In the genomic region with DNA sequence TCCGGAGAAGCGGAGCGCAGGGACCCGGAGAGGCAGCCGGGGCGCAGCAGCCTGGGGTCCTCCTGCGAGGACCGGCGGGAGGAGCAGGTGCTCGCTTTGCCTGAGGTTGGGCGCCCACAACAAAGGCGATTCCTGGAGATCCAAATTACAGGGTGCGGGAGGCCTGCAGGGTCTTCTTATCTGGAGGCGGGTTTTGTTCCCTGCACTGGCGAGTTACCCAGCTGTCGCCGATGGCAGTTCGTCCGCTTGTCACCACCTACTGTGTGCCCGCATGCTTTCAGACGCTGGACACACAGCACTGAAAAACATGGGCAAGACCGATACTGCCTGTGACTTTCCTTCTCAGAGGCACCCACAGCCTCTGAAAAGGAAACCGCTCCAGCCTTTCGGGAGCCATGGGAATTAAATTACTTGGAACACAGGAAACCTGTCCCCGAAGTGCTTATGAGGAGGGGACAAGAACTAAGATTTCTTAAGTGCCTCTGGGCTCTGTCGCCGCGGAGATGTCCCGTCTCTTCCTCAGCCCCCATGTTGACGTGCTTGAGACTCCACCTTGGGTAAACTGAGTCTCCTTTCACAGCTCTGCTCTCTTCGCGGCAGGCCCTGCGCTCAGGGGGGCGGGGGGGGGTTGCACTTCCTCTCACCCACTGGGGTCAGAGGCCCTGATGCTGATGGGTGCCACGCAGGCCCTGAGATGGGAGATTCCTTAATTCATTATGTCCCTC, we compare ENCODE assay signal across 8 cellular contexts. TPM values are rescaled to one million over a fixed set of nuclear protein-coding genes. Genes with fewer than 3 reads are reported as not detected.
DNase-seq lines count a peak whose midpoint lies in the region; ATAC-seq lines count a peak whose summit lies in the region.

No MANE protein-coding gene starts in this region.

- H3K36me3 Mint-ChIP-seq in CD4-positive, alpha-beta memory T cell: peaks cover 0 to 6% of the 10 kb centered on the region in 2 donors
- H3K36me3 Mint-ChIP-seq in naive thymus-derived CD8-positive, alpha-beta T cell: no peaks in the 10 kb centered on the region

- peak overlapping the region in 1 of 2 donors; percentile 28 for H3K4me3 ChIP-seq in CD4-positive, alpha-beta memory T cell (ENCODE audit: low read length in 2 of 2)
- peak overlapping the region; percentile 55 to 69 for H3K4me3 ChIP-seq in duodenal mucosa (ENCODE audit: low read depth in 1 of 2, low read length in 2 of 2)

- CTCF ChIA-PET in CD4-positive, alpha-beta memory T cell (lab: Charles Lee; ENCODE audit: partially characterized antibody): interaction anchor here (0.6 to 1.3 kb wide), 4 partner anchors 14 to 178 kb away, joined by 3 to 4 read pairs (median 3); no protein-coding TSS in a partner anchor

- POLR2A ChIA-PET in CD4-positive, alpha-beta memory T cell (lab: Charles Lee; ENCODE audit: partially characterized antibody): interaction anchor here (0.6 kb wide), 1 partner anchor 30 kb away, joined by 5 read pairs; no protein-coding TSS in a partner anchor
- POLR2A ChIA-PET in naive thymus-derived CD8-positive, alpha-beta T cell (lab: Charles Lee): interaction anchor here (0.6 to 2.4 kb wide), 3 partner anchors 50 to 68 kb away, joined by 3 to 16 read pairs (median 3); a partner anchor contains a TSS

- peak overlapping the region in 1 of 7 donors; percentile 46 for H3K27ac Mint-ChIP-seq in CD4-positive, alpha-beta memory T cell
- peak overlapping the region in 5 of 10 donors; percentile 21 to 70 (median 46) for H3K27ac Mint-ChIP-seq in naive thymus-derived CD8-positive, alpha-beta T cell

- peak overlapping the region; percentile 18 to 32 for H3K9ac ChIP-seq in duodenal mucosa (ENCODE audit: low read depth in 1 of 2, low read length in 2 of 2)

- H3K4me1 ChIP-seq in CD4-positive, alpha-beta memory T cell (ENCODE audit: insufficient read depth, low read length): peaks cover 13% of the 10 kb centered on the region
- peaks cover 31 to 32% of the 10 kb centered on the region in 2 donors for H3K4me1 ChIP-seq in duodenal mucosa (ENCODE audit: control insufficient read depth in 1 of 2, insufficient read depth in 2 of 2, low read length in 2 of 2)

- ATAC-seq in naive thymus-derived CD8-positive, alpha-beta T cell: no peak

- H3K27ac ChIP-seq in CD4-positive, alpha-beta memory T cell (ENCODE audit: low read depth, low read length): no peak overlapping the region
- H3K27ac ChIP-seq in duodenal mucosa (ENCODE audit: low read depth, low read length): no peak overlapping the region

- DNase-seq in CD4-positive, alpha-beta memory T cell: peak in 1 of 5 donors; percentile 1
- peak; percentile 91 for DNase-seq in NCI-H146 (lab: John Stamatoyannopoulos, UW)
- DNase-seq in naive thymus-derived CD8-positive, alpha-beta T cell: peak in 3 of 10 donors; percentile 10 to 20 (median 19)
- no peak for DNase-seq in stimulated activated naive CD4-positive, alpha-beta T cell treated with Interleukin-2 at 50 U/mL for 16 hours (lab: John Stamatoyannopoulos, UW)
- DNase-seq in AG20443 (ENCODE audit: low spot score): no peak
- no peak for DNase-seq in NCI-H1048 (lab: John Stamatoyannopoulos, UW)
- DNase-seq in NCI-H1436 treated with DMSO at 0.1 percent for 48 hours (lab: John Stamatoyannopoulos, UW): no peak

- no peaks in the 10 kb centered on the region for H3K36me3 ChIP-seq in CD4-positive, alpha-beta memory T cell (ENCODE audit: insufficient read depth, low read length)
- no peaks in the 10 kb centered on the region for H3K36me3 ChIP-seq in duodenal mucosa (ENCODE audit: control insufficient read depth in 1 of 2, insufficient read depth in 2 of 2, low read length in 2 of 2)

- peaks cover 3 to 18% (median 7%) of the 10 kb centered on the region in 4 donors for H3K4me1 Mint-ChIP-seq in CD4-positive, alpha-beta memory T cell
- peaks cover 7 to 25% (median 16%) of the 10 kb centered on the region in 4 donors for H3K4me1 Mint-ChIP-seq in naive thymus-derived CD8-positive, alpha-beta T cell

- no peaks in the 10 kb centered on the region for H3K9me3 ChIP-seq in CD4-positive, alpha-beta memory T cell (ENCODE audit: control insufficient read depth in 1 of 2, low read length in 2 of 2)
- H3K9me3 ChIP-seq in duodenal mucosa (ENCODE audit: control insufficient read depth in 1 of 2, low read length in 2 of 2): no peaks in the 10 kb centered on the region

- peaks cover 6% of the 10 kb centered on the region for H3K27me3 ChIP-seq in CD4-positive, alpha-beta memory T cell (ENCODE audit: insufficient read depth, low read length)
- peaks cover 4 to 9% of the 10 kb centered on the region in 2 donors for H3K27me3 ChIP-seq in duodenal mucosa (ENCODE audit: control insufficient read depth in 1 of 2, insufficient read depth in 2 of 2, low read length in 2 of 2)

- intact Hi-C loops in CD4-positive, alpha-beta memory T cell (cut with micrococcal nuclease): loop anchor here (5.0 kb wide), 1 partner anchor 67 kb away; a partner anchor contains a TSS

- peaks cover 0 to 2% (median 0%) of the 10 kb centered on the region in 8 donors for H3K9me3 Mint-ChIP-seq in CD4-positive, alpha-beta memory T cell
- no peaks in the 10 kb centered on the region for H3K9me3 Mint-ChIP-seq in naive thymus-derived CD8-positive, alpha-beta T cell

- H3K4me3 Mint-ChIP-seq in CD4-positive, alpha-beta memory T cell: peak overlapping the region; percentile 72 to 86 (median 76)
- H3K4me3 Mint-ChIP-seq in naive thymus-derived CD8-positive, alpha-beta T cell: peak overlapping the region; percentile 61 to 83 (median 76)

- H3K27me3 Mint-ChIP-seq in CD4-positive, alpha-beta memory T cell: peaks cover 4 to 14% of the 10 kb centered on the region in 2 donors
- peaks cover 0 to 13% (median 4%) of the 10 kb centered on the region in 5 donors for H3K27me3 Mint-ChIP-seq in naive thymus-derived CD8-positive, alpha-beta T cell

RNA-seq across cellular contexts. Expression of a gene that starts 1.3 kb away (rescaled TPM):
- total RNA-seq in CD4-positive, alpha-beta memory T cell: 1 to 10 TPM; 1.4 to 1.7 TPM
- under 1 TPM in 1 of 2 donors, not detected in 1; 0.06 TPM for polyA plus RNA-seq in CD4-positive, alpha-beta memory T cell
- 1 to 10 TPM; 7.2 to 7.4 TPM for total RNA-seq in naive thymus-derived CD8-positive, alpha-beta T cell
- under 1 TPM; 0.09 to 0.56 (median 0.34) TPM for polyA plus RNA-seq in naive thymus-derived CD8-positive, alpha-beta T cell

RNA-seq across cellular contexts. Expression of a gene that starts 43.4 kb away (rescaled TPM):
- 10 to 100 TPM; 12.0 to 14.8 TPM for total RNA-seq in CD4-positive, alpha-beta memory T cell
- polyA plus RNA-seq in CD4-positive, alpha-beta memory T cell: under 1 TPM; 0.63 to 0.95 TPM
- 10 to 100 TPM; 11.0 to 13.0 TPM for total RNA-seq in naive thymus-derived CD8-positive, alpha-beta T cell
- polyA plus RNA-seq in naive thymus-derived CD8-positive, alpha-beta T cell: under 1 TPM; 0.47 to 0.66 (median 0.49) TPM
